Comparison of ENCODE assay signal across 15 cellular contexts in the genomic region with DNA sequence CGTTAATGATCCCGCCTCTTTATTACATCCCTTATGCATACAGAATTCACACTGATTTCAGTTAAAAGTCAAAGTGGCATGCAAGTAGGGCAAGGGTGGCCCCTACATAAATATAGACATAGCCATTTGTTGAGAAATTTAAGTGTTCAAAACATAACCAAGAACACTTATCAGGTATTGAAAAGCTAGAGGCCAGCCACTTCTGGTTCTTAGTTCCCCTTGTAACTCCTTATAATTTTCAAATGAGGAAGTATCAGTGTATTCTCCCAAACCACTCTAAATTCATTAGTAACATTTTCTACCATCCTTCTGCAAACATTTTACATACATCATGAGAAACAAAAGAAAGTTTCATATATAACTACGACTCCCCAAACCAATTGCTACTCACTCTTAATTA. TPM values are rescaled to one million over a fixed set of nuclear protein-coding genes. Genes with fewer than 3 reads are reported as not detected.
DNase-seq lines count a peak whose midpoint lies in the region; ATAC-seq and TF ChIP-seq lines count a peak whose summit lies in the region.
"Had no signal": no experiment of that assay in that cellular context is flagged by ENCODE, and none has a peak within 500 bp of the region (broad histone marks: within the 10 kb centered on the region; RNA-seq: fewer than 3 reads in every experiment).

No MANE protein-coding gene starts in this region.

- H3K4me3 Mint-ChIP-seq in effector memory CD8-positive, alpha-beta T cell: no peak overlapping the region
- H3K4me3 Mint-ChIP-seq: natural killer cell had no signal

- H3K27ac Mint-ChIP-seq in effector memory CD8-positive, alpha-beta T cell: no peak overlapping the region
- H3K27ac Mint-ChIP-seq: natural killer cell had no signal

- no peak overlapping the region for H3K27ac ChIP-seq in uterus
- H3K27ac ChIP-seq: brain microvascular endothelial cell had no signal

- H3K4me1 ChIP-seq in uterus: no peaks in the 10 kb centered on the region

- no peaks in the 10 kb centered on the region for H3K36me3 ChIP-seq in uterus
- H3K36me3 ChIP-seq: brain microvascular endothelial cell had no signal

- no peaks in the 10 kb centered on the region for H3K27me3 ChIP-seq in uterus
- H3K27me3 ChIP-seq: brain microvascular endothelial cell had no signal

- no peaks in the 10 kb centered on the region for H3K9me3 ChIP-seq in uterus

- no peak for TF ChIP-seq CTCF in uterus (IDR thresholded peaks at IDR 0.05)

- TF ChIP-seq POLR2A in uterus (IDR thresholded peaks at IDR 0.05): no peak

- H3K27me3 Mint-ChIP-seq in effector memory CD8-positive, alpha-beta T cell: no peaks in the 10 kb centered on the region

- H3K36me3 Mint-ChIP-seq in effector memory CD8-positive, alpha-beta T cell (ENCODE audit: insufficient read depth): no peaks in the 10 kb centered on the region
- H3K36me3 Mint-ChIP-seq: natural killer cell had no signal

- H3K4me1 Mint-ChIP-seq in effector memory CD8-positive, alpha-beta T cell (ENCODE audit: low read depth in 2 of 2): peaks cover under 1 to 1% of the 10 kb centered on the region in 2 donors

- DNase-seq in SKM-1 treated with dmso at 0.1 percent for 144 hours (lab: John Stamatoyannopoulos, UW; ENCODE audit: unreplicated experiment) (peak; percentile 73), epidermal melanocyte (ENCODE audit: insufficient read length, low spot score) (no peak), uterus (no peak)
- DNase-seq in effector memory CD8-positive, alpha-beta T cell: no peak
- DNase-seq: activated gamma-delta T cell; brain microvascular endothelial cell; DND-41; natural killer cell; stimulated activated CD4-positive, alpha-beta T cell treated with anti-CD3 and anti-CD28 coated beads, Interleukin-4, amount 100 ng/mL, for 1 hour; stimulated activated naive CD4-positive, alpha-beta T cell treated with Interleukin-2 at 50 U/mL for 16 hours had no signal

- intact Hi-C loops in uterus (cut with DNase I; ENCODE audit: low total_unique reads): no loop called here

- peak; percentile 73 for ATAC-seq in GM18499 (IDR thresholded peaks at IDR 0.05; ENCODE audit: insufficient read depth, unreplicated experiment)
- ATAC-seq in GM21526 (IDR thresholded peaks at IDR 0.05; ENCODE audit: low FRiP score, unreplicated experiment): peak; percentile 84
- peak; percentile 68 for ATAC-seq in HG03175 (IDR thresholded peaks at IDR 0.05; ENCODE audit: unreplicated experiment)
- no peak for ATAC-seq in HG03460 (IDR thresholded peaks at IDR 0.05; ENCODE audit: unreplicated experiment)
- ATAC-seq in effector memory CD8-positive, alpha-beta T cell (replicated peaks): no peak
- ATAC-seq: natural killer cell, Panc1 had no signal

- no peaks in the 10 kb centered on the region for H3K9me3 Mint-ChIP-seq in effector memory CD8-positive, alpha-beta T cell
- H3K9me3 Mint-ChIP-seq: natural killer cell had no signal

- no peak overlapping the region for H3K4me3 ChIP-seq in uterus

RNA-seq across cellular contexts. Expression of a gene that starts 5.8 kb away (rescaled TPM):
- 100 to 1,000 TPM in 1 of 4 donors, 10 to 100 TPM in 3; 21.2 to 101 (median 40.7) TPM for total RNA-seq in uterus

Comparison
In these comparisons a context has a peak if more than half of its experiments do, and no peak if none do; other contexts are left out.
1. ATAC-seq: peak in GM18499 (single experiment), GM21526 (single experiment) and HG03175 (single experiment); none in HG03460 (single experiment) and effector memory CD8-positive, alpha-beta T cell (single experiment).